1 cellular context compared by ENCODE assay signal in genomic region chr22:37280718-37281117, GRCh38.
TF ChIP-seq lines count a peak whose summit lies in the region.

No MANE protein-coding gene starts in this region.

TF ChIP-seq in IMR-90, 13 proteins besides CTCF, POLR2A, EP300 and RAD21:
- TF ChIP-seq CHD1 (IDR thresholded peaks at IDR 0.05; ENCODE audit: low read depth, low read length): no peak
- no peak for TF ChIP-seq NFE2L2 (IDR thresholded peaks at IDR 0.05; ENCODE audit: low read depth, low read length)
- TF ChIP-seq MAZ (IDR thresholded peaks at IDR 0.05; ENCODE audit: borderline replicate concordance, low read depth, low read length): no peak
- no peak for TF ChIP-seq RCOR1 (IDR thresholded peaks at IDR 0.05; ENCODE audit: insufficient replicate concordance, low read length)
- no peak for TF ChIP-seq MAFK (IDR thresholded peaks at IDR 0.05; ENCODE audit: low read depth, low read length)
- TF ChIP-seq CEBPB (IDR thresholded peaks at IDR 0.05; ENCODE audit: low read depth, low read length): no peak
- TF ChIP-seq, protein P1, sequence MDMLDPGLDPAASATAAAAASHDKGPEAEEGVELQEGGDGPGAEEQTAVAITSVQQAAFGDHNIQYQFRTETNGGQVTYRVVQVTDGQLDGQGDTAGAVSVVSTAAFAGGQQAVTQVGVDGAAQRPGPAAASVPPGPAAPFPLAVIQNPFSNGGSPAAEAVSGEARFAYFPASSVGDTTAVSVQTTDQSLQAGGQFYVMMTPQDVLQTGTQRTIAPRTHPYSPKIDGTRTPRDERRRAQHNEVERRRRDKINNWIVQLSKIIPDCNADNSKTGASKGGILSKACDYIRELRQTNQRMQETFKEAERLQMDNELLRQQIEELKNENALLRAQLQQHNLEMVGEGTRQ (IDR thresholded peaks at IDR 0.05; ENCODE audit: low read depth, low read length): no peak
- no peak for TF ChIP-seq SMC3 (IDR thresholded peaks at IDR 0.05; ENCODE audit: low read depth, low read length)
- TF ChIP-seq MXI1 (IDR thresholded peaks at IDR 0.05; ENCODE audit: borderline replicate concordance, low read depth, low read length): no peak
- TF ChIP-seq FOS (IDR thresholded peaks at IDR 0.05; ENCODE audit: low read depth, low read length): no peak
- TF ChIP-seq BHLHE40 (IDR thresholded peaks at IDR 0.05; ENCODE audit: low read depth, low read length): no peak
- TF ChIP-seq, protein P2, sequence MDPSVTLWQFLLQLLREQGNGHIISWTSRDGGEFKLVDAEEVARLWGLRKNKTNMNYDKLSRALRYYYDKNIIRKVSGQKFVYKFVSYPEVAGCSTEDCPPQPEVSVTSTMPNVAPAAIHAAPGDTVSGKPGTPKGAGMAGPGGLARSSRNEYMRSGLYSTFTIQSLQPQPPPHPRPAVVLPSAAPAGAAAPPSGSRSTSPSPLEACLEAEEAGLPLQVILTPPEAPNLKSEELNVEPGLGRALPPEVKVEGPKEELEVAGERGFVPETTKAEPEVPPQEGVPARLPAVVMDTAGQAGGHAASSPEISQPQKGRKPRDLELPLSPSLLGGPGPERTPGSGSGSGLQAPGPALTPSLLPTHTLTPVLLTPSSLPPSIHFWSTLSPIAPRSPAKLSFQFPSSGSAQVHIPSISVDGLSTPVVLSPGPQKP (IDR thresholded peaks at IDR 0.05; ENCODE audit: borderline replicate concordance, low read depth, low read length): no peak
- TF ChIP-seq RFX5 (IDR thresholded peaks at IDR 0.05; ENCODE audit: low read depth, low read length): no peak
